18 cellular contexts compared by ENCODE assay signal in genomic region chr1:30685796-30686165, GRCh38. TPM values are rescaled to one million over a fixed set of nuclear protein-coding genes. Genes with fewer than 3 reads are reported as not detected.
DNase-seq lines count a peak whose midpoint lies in the region; ATAC-seq and TF ChIP-seq lines count a peak whose summit lies in the region.
"Had no signal": no experiment of that assay in that cellular context is flagged by ENCODE, and none has a peak within 500 bp of the region (broad histone marks: within the 10 kb centered on the region; RNA-seq: fewer than 3 reads in every experiment).

No MANE protein-coding gene starts in this region.

- H3K36me3 ChIP-seq in colonic mucosa, result no peaks in the 10 kb centered on the region
- no peaks in the 10 kb centered on the region for H3K36me3 ChIP-seq in mesendoderm (ENCODE audit: control insufficient read depth, insufficient read depth, low read length)
- H3K36me3 ChIP-seq: left ventricle myocardium inferior, spleen had no signal

- no peak overlapping the region for H3K23ac ChIP-seq in mesendoderm (ENCODE audit: low read length)

- H2BK120ac ChIP-seq in mesendoderm (ENCODE audit: low read depth, low read length), result no peak overlapping the region

- H3K4me1 Mint-ChIP-seq in activated naive CD8-positive, alpha-beta T cell (ENCODE audit: low read depth), result peaks cover 12% of the 10 kb centered on the region
- H3K4me1 Mint-ChIP-seq in activated naive CD8-positive, alpha-beta T cell treated with anti-CD3 and anti-CD28 coated beads, Interleukin-2, amount 50 U/mL, for 24 hours, result peaks cover 9% of the 10 kb centered on the region
- H3K4me1 Mint-ChIP-seq in type B pancreatic cell (ENCODE audit: unreplicated experiment), result peaks cover 23% of the 10 kb centered on the region

- H4K5ac ChIP-seq in mesendoderm (ENCODE audit: low read length), result no peak overlapping the region

- intact Hi-C loops in colonic mucosa (cut with DNase I), result no loop called here

- peaks cover 15% of the 10 kb centered on the region for H3K27me3 ChIP-seq in colonic mucosa
- no peaks in the 10 kb centered on the region for H3K27me3 ChIP-seq in mesendoderm (ENCODE audit: insufficient read depth, low read length, poor library complexity)

- no peak overlapping the region for H3K27ac Mint-ChIP-seq in activated naive CD8-positive, alpha-beta T cell
- H3K27ac Mint-ChIP-seq in activated naive CD8-positive, alpha-beta T cell treated with anti-CD3 and anti-CD28 coated beads, Interleukin-2, amount 50 U/mL, for 24 hours, result no peak overlapping the region
- no peak overlapping the region for H3K27ac Mint-ChIP-seq in type B pancreatic cell
- H3K27ac Mint-ChIP-seq: activated T-helper 2 cell treated with anti-CD3 and anti-CD28 coated beads, Interferon-gamma antibody, Interleukin-2, Interleukin-4, amounts not matched to agents 10 μg/mL and 5 μg/mL and 100 μg/mL, durations not matched to agents 14 hours and 24 hours and 36 hours had no signal

- H3K36me3 Mint-ChIP-seq in activated naive CD8-positive, alpha-beta T cell, result no peaks in the 10 kb centered on the region
- no peaks in the 10 kb centered on the region for H3K36me3 Mint-ChIP-seq in activated naive CD8-positive, alpha-beta T cell treated with anti-CD3 and anti-CD28 coated beads, Interleukin-2, amount 50 U/mL, for 24 hours (ENCODE audit: low read depth)
- no peaks in the 10 kb centered on the region for H3K36me3 Mint-ChIP-seq in type B pancreatic cell

- H3K27ac ChIP-seq in colonic mucosa (no peak overlapping the region), mesendoderm (ENCODE audit: low read depth, low read length) (no peak overlapping the region)
- H3K27ac ChIP-seq: left ventricle myocardium inferior, spleen had no signal

- no peak overlapping the region for H2AK5ac ChIP-seq in mesendoderm (ENCODE audit: low read length)

- no peaks in the 10 kb centered on the region for H3K79me1 ChIP-seq in mesendoderm (ENCODE audit: low read length)

- H2BK15ac ChIP-seq in mesendoderm (replicated peaks; ENCODE audit: low read depth), result no peak overlapping the region

- H4K8ac ChIP-seq in mesendoderm (ENCODE audit: low read depth, low read length), result no peak overlapping the region

- WGBS in mesendoderm (ENCODE audit: extremely low coverage, insufficient coverage, low lambda C conversion rate), result no CpG with 5 or more reads among the region's 11 CpGs

- peak overlapping the region; percentile 54 for H3K18ac ChIP-seq in mesendoderm (ENCODE audit: low read length)

- peak overlapping the region; percentile 13 for H3K4me3 ChIP-seq in colonic mucosa
- H3K4me3 ChIP-seq in mesendoderm (ENCODE audit: low read length), result no peak overlapping the region

- H3K27me3 Mint-ChIP-seq in activated naive CD8-positive, alpha-beta T cell, result peaks cover 14% of the 10 kb centered on the region
- H3K27me3 Mint-ChIP-seq in activated naive CD8-positive, alpha-beta T cell treated with anti-CD3 and anti-CD28 coated beads, Interleukin-2, amount 50 U/mL, for 24 hours, result peaks cover 62% of the 10 kb centered on the region
- H3K27me3 Mint-ChIP-seq in type B pancreatic cell, result peaks cover 63% of the 10 kb centered on the region

- no peak for TF ChIP-seq CTCF in colonic mucosa (IDR thresholded peaks at IDR 0.05)
- no peak for TF ChIP-seq CTCF in type B pancreatic cell (conservative IDR thresholded peaks at IDR 0.05)

- H3K4me1 ChIP-seq in colonic mucosa (no peaks in the 10 kb centered on the region), mesendoderm (ENCODE audit: control insufficient read depth, low read depth, low read length) (peaks cover 9% of the 10 kb centered on the region)

- peak overlapping the region; percentile 84 for H3K56ac ChIP-seq in mesendoderm (ENCODE audit: low read length)

- H3K9me3 Mint-ChIP-seq in activated naive CD8-positive, alpha-beta T cell (ENCODE audit: low read depth), result no peaks in the 10 kb centered on the region
- no peaks in the 10 kb centered on the region for H3K9me3 Mint-ChIP-seq in activated naive CD8-positive, alpha-beta T cell treated with anti-CD3 and anti-CD28 coated beads, Interleukin-2, amount 50 U/mL, for 24 hours
- no peaks in the 10 kb centered on the region for H3K9me3 Mint-ChIP-seq in type B pancreatic cell
- H3K9me3 Mint-ChIP-seq: activated T-helper 2 cell treated with anti-CD3 and anti-CD28 coated beads, Interferon-gamma antibody, Interleukin-2, Interleukin-4, amounts not matched to agents 10 μg/mL and 5 μg/mL and 100 μg/mL, durations not matched to agents 14 hours and 24 hours and 36 hours had no signal

- no peak overlapping the region for H3K9ac ChIP-seq in colonic mucosa (ENCODE audit: low read depth in 2 of 2, low read length in 2 of 2)
- peak overlapping the region; percentile 63 for H3K9ac ChIP-seq in mesendoderm (ENCODE audit: low read length)

- no peak for ATAC-seq in activated naive CD8-positive, alpha-beta T cell treated with anti-CD3 and anti-CD28 coated beads, Interleukin-2, amount 50 U/mL, for 24 hours

- H3K4me3 Mint-ChIP-seq in activated naive CD8-positive, alpha-beta T cell, result peak overlapping the region; percentile 13
- H3K4me3 Mint-ChIP-seq in activated naive CD8-positive, alpha-beta T cell treated with anti-CD3 and anti-CD28 coated beads, Interleukin-2, amount 50 U/mL, for 24 hours, result no peak overlapping the region
- peak overlapping the region; percentile 31 for H3K4me3 Mint-ChIP-seq in type B pancreatic cell

- H3K9me3 ChIP-seq in colonic mucosa, result no peaks in the 10 kb centered on the region
- H3K9me3 ChIP-seq: left ventricle myocardium inferior, spleen had no signal

- H2BK5ac ChIP-seq in mesendoderm (ENCODE audit: low read length), result no peak overlapping the region

- peak overlapping the region; percentile 41 for H3K4me2 ChIP-seq in mesendoderm (ENCODE audit: low read length)

- DNase-seq in activated naive CD8-positive, alpha-beta T cell treated with anti-CD3 and anti-CD28 coated beads, Interleukin-2, amount 50 U/mL, for 24 hours, result no peak
- DNase-seq in colonic mucosa (no peak), mesendoderm (no peak), type B pancreatic cell (ENCODE audit: extremely low spot score, unreplicated experiment) (no peak), NOMO-1 (lab: John Stamatoyannopoulos, UW; ENCODE audit: unreplicated experiment in 2 of 2) (no peak), SKM-1 treated with dmso at 0.1 percent for 144 hours (lab: John Stamatoyannopoulos, UW; ENCODE audit: unreplicated experiment) (no peak)
- no peak for DNase-seq in activated effector memory CD4-positive, alpha-beta T cell treated with Interleukin-2 at 50 U/mL for 16 hours
- DNase-seq: foreskin melanocyte, IMR-90, SHP77 treated with DMSO at 0.1 percent for 48 hours, spleen had no signal

- no peaks in the 10 kb centered on the region for H3K79me2 ChIP-seq in mesendoderm (ENCODE audit: control insufficient read depth, insufficient read depth, low read length)

- no peak overlapping the region for H3K4ac ChIP-seq in mesendoderm (ENCODE audit: low read depth, low read length)

RNA-seq across cellular contexts. Expression of gene MATN1, which starts 37.6 kb away (rescaled TPM):
- total RNA-seq in colonic mucosa (not detected), type B pancreatic cell (ENCODE audit: low replicate concordance) (0.24 and 0.40 TPM in 2 replicates)
- polyA plus RNA-seq in mesendoderm (2013, experiment 1 of 2), result 0.07 TPM
- 0.08 TPM for polyA plus RNA-seq in mesendoderm (2013, experiment 2 of 2)
- total RNA-seq: A172, IMR-90, left ventricle myocardium inferior, myocyte, pulmonary artery endothelial cell, ureter had no signal
